11 cellular contexts compared by ENCODE assay signal in genomic region chr2:48178611-48179010, GRCh38.
"Had no signal": no experiment of that assay in that cellular context is flagged by ENCODE, and none has a peak within 500 bp of the region (broad histone marks: within the 10 kb centered on the region; RNA-seq: fewer than 3 reads in every experiment).

No MANE protein-coding gene starts in this region.

- H3K9me3 ChIP-seq: HAP-1 had no signal

- H3K27ac ChIP-seq: GM23248 had no signal

- ATAC-seq: GM23338, HCT116 had no signal

- H3K4me3 ChIP-seq: GM23248, GM23338, HAP-1 had no signal

- H3K4me1 ChIP-seq: HAP-1 had no signal

- H2AFZ ChIP-seq: GM23248, GM23338 had no signal

- H3K4me2 ChIP-seq: GM23338 had no signal

- H3K9ac ChIP-seq: GM23248 had no signal

- H3K36me3 ChIP-seq: HAP-1 had no signal

- FAIRE-seq: H1, H54 had no signal

- DNase-seq: GM23248, GOT3, H7, H9, HCEC 1CT, HFFc6 had no signal
